ENCODE assay signal across 10 cellular contexts in the genomic region with DNA sequence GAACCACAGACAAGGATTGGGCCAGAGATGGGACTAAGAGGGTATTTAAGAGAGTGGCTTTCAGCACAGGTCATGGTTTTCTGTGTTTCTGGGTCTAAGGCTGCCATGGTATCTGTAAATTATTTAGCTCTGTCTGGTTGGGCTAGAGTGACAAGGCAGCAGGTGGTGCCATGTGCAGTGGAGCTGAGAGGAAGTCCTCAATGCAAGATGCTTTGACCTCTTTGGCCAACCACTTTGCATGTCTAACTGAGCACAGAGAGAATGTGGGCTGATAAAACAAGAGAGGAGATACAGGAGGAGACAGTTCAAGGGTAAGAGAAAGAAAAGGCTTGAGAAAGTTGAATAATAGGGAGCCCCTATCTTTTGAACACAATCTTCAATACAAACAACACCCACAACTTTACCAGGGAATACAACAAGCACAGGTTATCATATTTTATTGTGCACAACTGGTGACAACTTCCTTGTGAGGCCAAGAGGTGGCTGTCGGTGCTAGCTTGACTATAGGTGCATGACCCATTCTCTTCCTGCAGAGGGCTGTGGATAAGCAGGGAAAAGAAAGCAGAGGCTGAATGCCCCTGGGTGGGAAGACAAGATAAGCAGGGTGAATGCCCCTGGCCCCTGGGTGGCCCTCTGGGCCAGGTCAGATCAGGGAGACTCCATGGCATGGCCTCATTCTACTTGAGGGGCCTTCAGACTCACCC. TPM values are rescaled to one million over a fixed set of nuclear protein-coding genes. Genes with fewer than 3 reads are reported as not detected.
DNase-seq lines count a peak whose midpoint lies in the region; ATAC-seq, FAIRE-seq and TF ChIP-seq lines count a peak whose summit lies in the region.
"Had no signal": no experiment of that assay in that cellular context is flagged by ENCODE, and none has a peak within 500 bp of the region (broad histone marks: within the 10 kb centered on the region; RNA-seq: fewer than 3 reads in every experiment).

No MANE protein-coding gene starts in this region.

- DNase-seq in H1 (ENCODE audit: low read depth in 1 of 2, low spot score in 2 of 2) (no peak), kidney (no peak), epidermal melanocyte (ENCODE audit: insufficient read length, low spot score) (no peak)
- no peak for DNase-seq in stimulated activated CD8-positive, alpha-beta memory T cell treated with anti-CD3 and anti-CD28 coated beads, Interleukin-4, amount 100 ng/mL, for 48 hours
- no peak for DNase-seq in activated naive CD8-positive, alpha-beta T cell treated with anti-CD3 and anti-CD28 coated beads, Interleukin-2, amount 50 U/mL, for 24 hours
- DNase-seq: amniotic stem cell had no signal

- H2BK12ac ChIP-seq in H1 (ENCODE audit: low read depth, low read length), result no peak overlapping the region

- no peak for TF ChIP-seq POLR2A in H1 (IDR thresholded peaks at IDR 0.05; ENCODE audit: control extremely low read depth in 1 of 2, low read depth in 2 of 2, low read length in 2 of 2)

- H3K4ac ChIP-seq in H1 (replicated peaks; ENCODE audit: insufficient read length, low read depth, low read length), result no peak overlapping the region

- no peak overlapping the region for H4K5ac ChIP-seq in H1 (ENCODE audit: insufficient read length, low read depth, low read length)

- no peak overlapping the region for H3K4me2 ChIP-seq in H1 (ENCODE audit: insufficient read depth in 1 of 2, low read depth in 2 of 2, low read length in 2 of 2)

- H3K4me1 ChIP-seq in H1 (replicated peaks in 1 of 4; ENCODE audit: control insufficient read depth in 3 of 4, insufficient read depth in 4 of 4, low read length in 3 of 4) (no peaks in the 10 kb centered on the region), kidney (ENCODE audit: control insufficient read depth in 1 of 2, insufficient read depth in 1 of 2, low read depth in 1 of 2, low read length in 2 of 2) (no peaks in the 10 kb centered on the region)

- H3K9me3 ChIP-seq in H1 (ENCODE audit: insufficient read depth in 2 of 2, low read depth in 1 of 2, low read length in 1 of 2) (no peaks in the 10 kb centered on the region), kidney (ENCODE audit: control insufficient read depth in 1 of 2, low read length in 2 of 2) (no peaks in the 10 kb centered on the region)

- H3K9ac ChIP-seq in H1 (replicated peaks in 1 of 4; ENCODE audit: extremely low read depth in 1 of 4, low read depth in 3 of 4, low read length in 3 of 4) (no peak overlapping the region), kidney (ENCODE audit: low read length in 2 of 2) (no peak overlapping the region)

- ATAC-seq in GM21526 (IDR thresholded peaks at IDR 0.05; ENCODE audit: low FRiP score, unreplicated experiment) (peak; percentile 76), HG03354 (IDR thresholded peaks at IDR 0.05; ENCODE audit: poor library complexity, severe bottlenecking, unreplicated experiment) (peak; percentile 98)
- no peak for ATAC-seq in activated naive CD8-positive, alpha-beta T cell treated with anti-CD3 and anti-CD28 coated beads, Interleukin-2, amount 50 U/mL, for 24 hours

- no peaks in the 10 kb centered on the region for H3K79me1 ChIP-seq in H1 (ENCODE audit: low read depth, low read length)

- H3K79me2 ChIP-seq in H1 (ENCODE audit: control insufficient read depth in 1 of 2, insufficient read depth in 2 of 2, low read length in 2 of 2), result no peaks in the 10 kb centered on the region

- H2AFZ ChIP-seq in H1 (ENCODE audit: low read length), result no peak overlapping the region

- no peak overlapping the region for H2AK5ac ChIP-seq in H1 (ENCODE audit: low read depth, low read length)

- no peak overlapping the region for H3K23ac ChIP-seq in H1 (ENCODE audit: insufficient read length)

- FAIRE-seq in H1 (lab: Jason Lieb, UNC) (no peak), kidney (lab: Jason Lieb, UNC) (no peak)

- H3K27ac Mint-ChIP-seq in activated naive CD8-positive, alpha-beta T cell treated with anti-CD3 and anti-CD28 coated beads, Interleukin-2, amount 50 U/mL, for 24 hours, result no peak overlapping the region
- H3K27ac Mint-ChIP-seq: T-helper 1 cell treated with Interleukin-12 subunit alpha and Interleukin-12 subunit beta and Interleukin-4 antibody, amounts not matched to agents 30 μg/mL and 1 μg/mL, for 36 hours had no signal

- no peaks in the 10 kb centered on the region for H3K27me3 Mint-ChIP-seq in activated naive CD8-positive, alpha-beta T cell treated with anti-CD3 and anti-CD28 coated beads, Interleukin-2, amount 50 U/mL, for 24 hours

- H2BK120ac ChIP-seq in H1 (replicated peaks; ENCODE audit: low read depth, low read length), result no peak overlapping the region

- TF ChIP-seq EP300 in H1 (IDR thresholded peaks at IDR 0.05; ENCODE audit: borderline replicate concordance in 1 of 2, low read depth in 2 of 2, low read length in 2 of 2), result no peak

- H3K4me3 ChIP-seq in GM12875 (ENCODE audit: low read depth, low read length) (no peak overlapping the region), H1 (ENCODE audit: extremely low read depth in 1 of 4, insufficient read depth in 2 of 4, low read depth in 3 of 4, low read length in 4 of 4) (no peak overlapping the region), kidney (ENCODE audit: low read length in 2 of 2) (no peak overlapping the region)

- peak; percentile 47 to 56 for TF ChIP-seq RAD21 in H1 (IDR thresholded peaks at IDR 0.05 in 1 of 2, conservative IDR thresholded peaks at IDR 0.05 in 1 of 2; ENCODE audit: low read depth in 2 of 2, low read length in 2 of 2)

- H3K36me3 Mint-ChIP-seq in activated naive CD8-positive, alpha-beta T cell treated with anti-CD3 and anti-CD28 coated beads, Interleukin-2, amount 50 U/mL, for 24 hours (ENCODE audit: low read depth), result peaks cover 24% of the 10 kb centered on the region

- H4K20me1 ChIP-seq in H1 (replicated peaks in 1 of 2; ENCODE audit: control insufficient read depth in 1 of 2, insufficient read depth in 2 of 2, low read length in 2 of 2), result no peaks in the 10 kb centered on the region

- CTCF ChIA-PET in H1 (lab: Charles Lee; ENCODE audit: partially characterized antibody), result interaction anchor here (1.0 to 6.5 kb wide), 16 partner anchors 10 to 112 kb away, joined by 3 to 59 read pairs (median 4); no protein-coding TSS in a partner anchor

- TF ChIP-seq CTCF in GM12875 (IDR thresholded peaks at IDR 0.05; ENCODE audit: borderline replicate concordance, insufficient read depth, low read depth, low read length) (peak; percentile 44; the same call in 1 of the 2 replicates), H1 (IDR thresholded peaks at IDR 0.05; ENCODE audit: control extremely low read depth in 1 of 3, insufficient read depth in 1 of 3, low read depth in 1 of 3, low read length in 3 of 3) (peak; percentile 38 to 70 (median 55)), kidney (IDR thresholded peaks at IDR 0.05; ENCODE audit: borderline replicate concordance, extremely low read depth, insufficient read depth) (no peak)

- H3K23me2 ChIP-seq in H1 (ENCODE audit: low read depth, low read length), result no peaks in the 10 kb centered on the region

- no peak overlapping the region for H4K91ac ChIP-seq in H1 (replicated peaks; ENCODE audit: insufficient read length, low read length)

- no peak overlapping the region for H3K4me3 Mint-ChIP-seq in activated naive CD8-positive, alpha-beta T cell treated with anti-CD3 and anti-CD28 coated beads, Interleukin-2, amount 50 U/mL, for 24 hours
- H3K4me3 Mint-ChIP-seq: T-helper 1 cell treated with Interleukin-12 subunit alpha and Interleukin-12 subunit beta and Interleukin-4 antibody, amounts not matched to agents 30 μg/mL and 1 μg/mL, for 36 hours had no signal

- H3K56ac ChIP-seq in H1 (replicated peaks; ENCODE audit: insufficient read length, low read depth, low read length), result no peak overlapping the region

- H3K9me3 Mint-ChIP-seq in activated naive CD8-positive, alpha-beta T cell treated with anti-CD3 and anti-CD28 coated beads, Interleukin-2, amount 50 U/mL, for 24 hours, result no peaks in the 10 kb centered on the region

- intact Hi-C loops in kidney (cut with DNase I), result no loop called here

- no peak overlapping the region for H4K8ac ChIP-seq in H1 (ENCODE audit: extremely low read depth, insufficient read depth, low read length)

- WGBS in H1 (ENCODE audit: extremely low coverage in 1 of 2, insufficient coverage in 1 of 2, insufficient read length in 1 of 2, insufficient replicate concordance in 2 of 2, low coverage in 1 of 2, low lambda C conversion rate in 2 of 2, missing lambda C conversion rate in 1 of 2), 2 experiments, result 80% methylated on average over 1 of the region's 1 CpG; no CpG with 5 or more reads in 1 of the 2 experiments

- H3K27me3 ChIP-seq in H1 (replicated peaks in 1 of 4; ENCODE audit: control insufficient read depth in 3 of 4, extremely low read depth in 1 of 4, insufficient read depth in 3 of 4, low read length in 3 of 4), result no peaks in the 10 kb centered on the region

- no peak overlapping the region for H2BK15ac ChIP-seq in H1 (ENCODE audit: low read length)

- no peak overlapping the region for H2BK20ac ChIP-seq in H1 (ENCODE audit: low read length)

- H3K14ac ChIP-seq in H1 (ENCODE audit: insufficient read length), result no peak overlapping the region

- POLR2A ChIA-PET in H1 (lab: Charles Lee; ENCODE audit: partially characterized antibody), result no interaction called here

- H3K4me1 Mint-ChIP-seq in activated naive CD8-positive, alpha-beta T cell treated with anti-CD3 and anti-CD28 coated beads, Interleukin-2, amount 50 U/mL, for 24 hours, result no peaks in the 10 kb centered on the region

- H3K27ac ChIP-seq in H1 (ENCODE audit: low read depth, low read length), result no peak overlapping the region
- H3K27ac ChIP-seq in kidney (ENCODE audit: low read depth in 2 of 2, low read length in 2 of 2), result no peak overlapping the region

- H3K18ac ChIP-seq in H1 (ENCODE audit: extremely low read depth, low read length), result no peak overlapping the region

- H2BK5ac ChIP-seq in H1 (ENCODE audit: low read depth, low read length), result no peak overlapping the region

- H3K36me3 ChIP-seq in H1 (ENCODE audit: control insufficient read depth in 2 of 4, insufficient read depth in 4 of 4, low read length in 3 of 4) (no peaks in the 10 kb centered on the region), kidney (ENCODE audit: control insufficient read depth in 1 of 2, insufficient read depth in 2 of 2, low read length in 2 of 2) (peaks cover 0 to 6% of the 10 kb centered on the region in 2 donors)

TF ChIP-seq in H1, 55 proteins besides CTCF, POLR2A, EP300 and RAD21 (continues in another document):
- no peak for TF ChIP-seq RXRA (IDR thresholded peaks at IDR 0.05; ENCODE audit: insufficient read depth, low read depth, low read length)

RNA-seq across cellular contexts. Expression of gene FLACC1, which starts 12.3 kb away (rescaled TPM):
- total RNA-seq in H1 (2021; fragmentation: NEBNext Ultra II Directional; extraction: Animal tissue kit (Norgen Biotek cat#: 25700)), result 0.58 and 0.80 TPM in 2 replicates
- polyA plus RNA-seq in H1 (2011; rRNA removed) (not detected in 2 replicates), kidney (ENCODE audit: insufficient read depth, low read depth, low replicate concordance) (not detected)
- polyA plus RNA-seq in H1 (2011; cell fraction: cytosol; rRNA removed), result 0.14 TPM
- 0.07 TPM for polyA plus RNA-seq in H1 (2011; cell fraction: nucleus; rRNA removed)
- 0.28 TPM in 1 of 4 replicates, not detected in the others for polyA plus RNA-seq in H1 (2012, experiment 1 of 2)
- polyA plus RNA-seq in H1 (2012, experiment 2 of 2), result not detected
- polyA plus RNA-seq in H1 (2013, experiment 1 of 2), result 0.32 TPM
- 0.20 TPM for polyA plus RNA-seq in H1 (2013, experiment 2 of 2)
- 0.20 TPM in 1 of 2 replicates, not detected in the other for polyA minus RNA-seq in H1 (2011; rRNA and poly(A)+ RNA removed)
- not detected for polyA minus RNA-seq in H1 (2011; cell fraction: cytosol; rRNA and poly(A)+ RNA removed)
- not detected for polyA minus RNA-seq in H1 (2011; cell fraction: nucleus; rRNA and poly(A)+ RNA removed)
- 3.7 TPM for total RNA-seq in kidney
